1 cellular context compared by ENCODE assay signal in genomic region chr17:50807675-50808074, GRCh38.
A peak's percentile ranks its signal among the peaks of the same experiment; 100 is the strongest.
TF ChIP-seq lines count a peak whose summit lies in the region.

No MANE protein-coding gene starts in this region.

TF ChIP-seq in HepG2, 621 proteins besides CTCF, POLR2A, EP300 and RAD21 (continued from another document):
- TF ChIP-seq ZNF496 (CRISPR knock-in tag; IDR thresholded peaks at IDR 0.05; ENCODE audit: insufficient replicate concordance) = no peak
- no peak for TF ChIP-seq MAFF (IDR thresholded peaks at IDR 0.05; ENCODE audit: low read depth, low read length)
- TF ChIP-seq ZNF772 (CRISPR knock-in tag; IDR thresholded peaks at IDR 0.05) = no peak
- no peak for TF ChIP-seq EZH2 (conservative IDR thresholded peaks at IDR 0.05; ENCODE audit: low read depth, low read length)
- TF ChIP-seq NFIC (IDR thresholded peaks at IDR 0.05; ENCODE audit: low read length) = no peak
- no peak for TF ChIP-seq JDP2 (CRISPR knock-in tag; IDR thresholded peaks at IDR 0.05; ENCODE audit: borderline replicate concordance)
- no peak for TF ChIP-seq SAP130 (CRISPR knock-in tag; IDR thresholded peaks at IDR 0.05; ENCODE audit: low read depth)
- TF ChIP-seq ZNF572 (CRISPR knock-in tag; IDR thresholded peaks at IDR 0.05) = no peak
- no peak for TF ChIP-seq ZSCAN20 (CRISPR knock-in tag; IDR thresholded peaks at IDR 0.05; ENCODE audit: borderline replicate concordance)
- TF ChIP-seq KDM2A (CRISPR knock-in tag; IDR thresholded peaks at IDR 0.05; ENCODE audit: borderline replicate concordance, low read depth) = no peak
- no peak for TF ChIP-seq MTF1 (CRISPR knock-in tag; IDR thresholded peaks at IDR 0.05)
- no peak for TF ChIP-seq ZNF317 (CRISPR knock-in tag; IDR thresholded peaks at IDR 0.05)
- TF ChIP-seq ZNF800 (CRISPR knock-in tag; IDR thresholded peaks at IDR 0.05) = 0 out of 2 replicates have a peak, but pooled peaks have one; percentile 24
- no peak for TF ChIP-seq TERF1 (CRISPR knock-in tag; IDR thresholded peaks at IDR 0.05)
- TF ChIP-seq ZNF138 (CRISPR knock-in tag; IDR thresholded peaks at IDR 0.05; ENCODE audit: low read depth) = no peak
- no peak for TF ChIP-seq THYN1 (CRISPR knock-in tag; IDR thresholded peaks at IDR 0.05; ENCODE audit: borderline replicate concordance, low read depth)
- no peak for TF ChIP-seq ZBTB42 (CRISPR knock-in tag; IDR thresholded peaks at IDR 0.05)
- no peak for TF ChIP-seq HNF1A (IDR thresholded peaks at IDR 0.05; ENCODE audit: low read depth)
- TF ChIP-seq HNF1A (CRISPR knock-in tag; IDR thresholded peaks at IDR 0.05; ENCODE audit: borderline replicate concordance) = no peak
- TF ChIP-seq PHF5A (CRISPR knock-in tag; IDR thresholded peaks at IDR 0.05; ENCODE audit: low read depth, unreplicated experiment) = no peak
- TF ChIP-seq ZNF333 (CRISPR knock-in tag; IDR thresholded peaks at IDR 0.05; ENCODE audit: borderline replicate concordance) = no peak
- no peak for TF ChIP-seq ZNF580 (CRISPR knock-in tag; IDR thresholded peaks at IDR 0.05; ENCODE audit: borderline replicate concordance, low read depth)
- TF ChIP-seq MBD4 (IDR thresholded peaks at IDR 0.05; ENCODE audit: borderline replicate concordance, low read length) = no peak
- no peak for TF ChIP-seq TFDP2 (CRISPR knock-in tag; IDR thresholded peaks at IDR 0.05)
- TF ChIP-seq ZKSCAN8 (CRISPR knock-in tag; IDR thresholded peaks at IDR 0.05; ENCODE audit: borderline replicate concordance) = no peak
- no peak for TF ChIP-seq ZNF660 (CRISPR knock-in tag; IDR thresholded peaks at IDR 0.05; ENCODE audit: borderline replicate concordance, low read depth)
- no peak for TF ChIP-seq MTF2 (CRISPR knock-in tag; IDR thresholded peaks at IDR 0.05; ENCODE audit: borderline replicate concordance)
- TF ChIP-seq DNMT3B (CRISPR knock-in tag; conservative IDR thresholded peaks at IDR 0.05) = no peak
- no peak for TF ChIP-seq ZNF343 (CRISPR knock-in tag; IDR thresholded peaks at IDR 0.05)
- no peak for TF ChIP-seq KLF13 (CRISPR knock-in tag; IDR thresholded peaks at IDR 0.05)
- no peak for TF ChIP-seq PBX2 (CRISPR knock-in tag; IDR thresholded peaks at IDR 0.05)
- TF ChIP-seq ZNF24 (IDR thresholded peaks at IDR 0.05) = no peak
- TF ChIP-seq KAT2B (IDR thresholded peaks at IDR 0.05; ENCODE audit: borderline replicate concordance, low read depth, low read length) = no peak
- no peak for TF ChIP-seq MXI1 (IDR thresholded peaks at IDR 0.05; ENCODE audit: borderline replicate concordance, low read depth, low read length)
- TF ChIP-seq CBX2 (IDR thresholded peaks at IDR 0.05; ENCODE audit: low read depth, low read length) = no peak
- TF ChIP-seq CBX2 (CRISPR knock-in tag; IDR thresholded peaks at IDR 0.05; ENCODE audit: low read depth) = no peak
- no peak for TF ChIP-seq TBL1XR1 (IDR thresholded peaks at IDR 0.05; ENCODE audit: borderline replicate concordance, low read length, partially characterized antibody)
- TF ChIP-seq GMEB1 (CRISPR knock-in tag; IDR thresholded peaks at IDR 0.05; ENCODE audit: borderline replicate concordance) = no peak
- TF ChIP-seq MAZ (IDR thresholded peaks at IDR 0.05; ENCODE audit: borderline replicate concordance, low read depth, low read length) = no peak
- TF ChIP-seq MAZ (CRISPR knock-in tag; IDR thresholded peaks at IDR 0.05; ENCODE audit: low read depth) = no peak
- no peak for TF ChIP-seq GABPA (IDR thresholded peaks at IDR 0.05; ENCODE audit: low read depth, low read length)
- TF ChIP-seq GABPA (CRISPR knock-in tag; IDR thresholded peaks at IDR 0.05; ENCODE audit: low read depth) = no peak
- TF ChIP-seq TIGD3 (CRISPR knock-in tag; IDR thresholded peaks at IDR 0.05; ENCODE audit: borderline replicate concordance) = no peak
- no peak for TF ChIP-seq RBFOX2 (IDR thresholded peaks at IDR 0.05; ENCODE audit: low read depth, low read length)
- TF ChIP-seq ZNF326 (CRISPR knock-in tag; IDR thresholded peaks at IDR 0.05; ENCODE audit: borderline replicate concordance) = no peak
- no peak for TF ChIP-seq BRCA1 (CRISPR knock-in tag; IDR thresholded peaks at IDR 0.05)
- TF ChIP-seq ZNF589 (CRISPR knock-in tag; conservative IDR thresholded peaks at IDR 0.05) = no peak
- no peak for TF ChIP-seq ZSCAN31 (CRISPR knock-in tag; IDR thresholded peaks at IDR 0.05; ENCODE audit: low read depth)
